ENCODE assay signal across 8 cellular contexts in the genomic region with DNA sequence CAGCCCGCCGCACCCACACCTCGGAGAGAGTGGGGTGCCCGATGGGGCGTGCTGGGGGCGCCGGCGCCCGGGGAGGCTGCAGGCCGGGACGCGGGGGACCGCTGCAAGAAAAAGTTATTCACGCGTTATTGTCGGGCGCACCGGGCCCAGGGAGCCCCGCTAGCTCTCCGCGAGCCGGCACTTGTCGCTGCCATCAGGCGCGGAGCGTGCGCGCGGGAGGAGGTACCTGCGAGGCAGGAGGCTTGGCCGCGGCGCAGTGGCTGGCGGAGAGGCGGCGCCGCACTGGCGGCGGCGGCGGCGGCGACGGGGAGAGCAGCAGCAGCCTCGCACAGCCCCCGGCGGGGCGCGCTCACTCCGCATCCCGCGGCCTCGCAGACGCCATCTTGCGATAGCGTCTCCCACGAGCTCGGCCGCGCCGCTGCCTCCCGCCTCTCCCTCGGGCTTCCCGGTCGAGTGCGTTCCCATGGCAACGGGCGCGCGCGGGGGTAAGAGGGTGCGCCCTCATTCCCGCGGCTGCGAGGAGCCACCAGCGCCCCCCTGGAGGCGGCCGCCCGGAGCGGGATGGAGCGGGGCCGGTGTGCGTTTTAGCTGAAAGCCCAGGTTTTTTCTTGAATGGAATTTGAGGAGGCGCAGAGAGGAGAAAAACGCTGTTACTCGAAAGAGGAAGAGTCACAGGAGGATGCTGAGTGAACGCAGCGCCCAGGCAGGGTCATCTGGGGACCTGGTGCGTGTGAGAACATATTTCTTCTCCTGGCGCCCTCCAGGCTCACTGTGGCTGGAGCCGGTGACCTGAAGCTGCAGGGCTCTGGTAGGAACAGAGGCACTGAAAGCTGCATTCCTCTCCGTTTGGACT.
DNase-seq lines count a peak whose midpoint lies in the region; ATAC-seq and TF ChIP-seq lines count a peak whose summit lies in the region.

A gene with protein sequence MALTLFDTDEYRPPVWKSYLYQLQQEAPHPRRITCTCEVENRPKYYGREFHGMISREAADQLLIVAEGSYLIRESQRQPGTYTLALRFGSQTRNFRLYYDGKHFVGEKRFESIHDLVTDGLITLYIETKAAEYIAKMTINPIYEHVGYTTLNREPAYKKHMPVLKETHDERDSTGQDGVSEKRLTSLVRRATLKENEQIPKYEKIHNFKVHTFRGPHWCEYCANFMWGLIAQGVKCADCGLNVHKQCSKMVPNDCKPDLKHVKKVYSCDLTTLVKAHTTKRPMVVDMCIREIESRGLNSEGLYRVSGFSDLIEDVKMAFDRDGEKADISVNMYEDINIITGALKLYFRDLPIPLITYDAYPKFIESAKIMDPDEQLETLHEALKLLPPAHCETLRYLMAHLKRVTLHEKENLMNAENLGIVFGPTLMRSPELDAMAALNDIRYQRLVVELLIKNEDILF (minus strand): TSS at position 402 of the 853 bp plus-strand sequence. CDS start 469 bp downstream, outside the sequence.

- H3K27ac ChIP-seq in ACC112 (ENCODE audit: low read depth, low read length) (no peak within 1 kb of the TSS), mucosa of rectum (ENCODE audit: low read depth in 2 of 2, low read length in 2 of 2) (peak within 1 kb of the TSS; percentile 26 to 40)

- H3K79me2 ChIP-seq in ACC112 (ENCODE audit: control insufficient read depth, insufficient read depth, low read length, unreplicated experiment): no peaks in the 10 kb centered on the region

- ATAC-seq in GM18867 (IDR thresholded peaks at IDR 0.05; ENCODE audit: unreplicated experiment): peak; percentile 90
- peak; percentile 69 for ATAC-seq in HG03159 (IDR thresholded peaks at IDR 0.05; ENCODE audit: unreplicated experiment)

- peak within 1 kb of the TSS in 1 of 2 donors; percentile 56 for H3K9ac ChIP-seq in mucosa of rectum (ENCODE audit: low read depth in 1 of 2, low read length in 2 of 2)

- DNase-seq in NCI-H748 (lab: John Stamatoyannopoulos, UW; ENCODE audit: unreplicated experiment) (peak; percentile 97), activated T-cell treated with anti-CD3 and anti-CD28 coated beads for 1 hour (ENCODE audit: low read depth) (peak; percentile 44), erythroblast (lab: John Stamatoyannopoulos, UW) (peak; percentile 71 to 76)
- DNase-seq in stimulated activated CD8-positive, alpha-beta memory T cell treated with anti-CD3 and anti-CD28 coated beads, Interleukin-4, amount 100 ng/mL, for 24 hours (ENCODE audit: low read depth): peak; percentile 56

- no peak for TF ChIP-seq POLR2A in erythroblast (IDR thresholded peaks at IDR 0.05; ENCODE audit: low read length)

- H3K9me3 ChIP-seq in mucosa of rectum (ENCODE audit: control insufficient read depth in 2 of 2, low read length in 2 of 2): no peaks in the 10 kb centered on the region

- H3K4me3 ChIP-seq in ACC112 (ENCODE audit: low read depth, low read length): peak within 1 kb of the TSS; percentile 90
- peak within 1 kb of the TSS; percentile 58 to 65 for H3K4me3 ChIP-seq in mucosa of rectum (ENCODE audit: low read length in 2 of 2)

- H3K27me3 ChIP-seq in ACC112 (ENCODE audit: insufficient read depth, low read length) (peaks cover 46% of the 10 kb centered on the region), mucosa of rectum (ENCODE audit: control insufficient read depth in 2 of 2, insufficient read depth in 2 of 2, low read length in 2 of 2) (peaks cover 14 to 36% of the 10 kb centered on the region in 2 donors)

- no peaks in the 10 kb centered on the region for H3K36me3 ChIP-seq in ACC112 (ENCODE audit: insufficient read depth, low read length)
- no peaks in the 10 kb centered on the region for H3K36me3 ChIP-seq in mucosa of rectum (ENCODE audit: control insufficient read depth in 2 of 2, insufficient read depth in 2 of 2, low read length in 2 of 2)

- no peaks in the 10 kb centered on the region for H3K4me1 ChIP-seq in ACC112 (ENCODE audit: control insufficient read depth, insufficient read depth, low read length, unreplicated experiment)
- peaks cover 3 to 4% of the 10 kb centered on the region in 2 donors for H3K4me1 ChIP-seq in mucosa of rectum (ENCODE audit: control insufficient read depth in 2 of 2, insufficient read depth in 2 of 2, low read length in 2 of 2)

- H2AFZ ChIP-seq in ACC112 (ENCODE audit: low read length, unreplicated experiment): peak within 1 kb of the TSS; percentile 84

Comparison
In these comparisons a context has a peak if more than half of its experiments do, and no peak if none do; other contexts are left out.
1. DNase-seq: peak in every context shown above with its lines; median percentile 97 in NCI-H748; 74 in erythroblast; 56 in stimulated activated CD8-positive, alpha-beta memory T cell treated with anti-CD3 and anti-CD28 coated beads, Interleukin-4, amount 100 ng/mL, for 24 hours; 44 in activated T-cell treated with anti-CD3 and anti-CD28 coated beads for 1 hour.